1 cellular context compared by ENCODE assay signal in the genomic region with DNA sequence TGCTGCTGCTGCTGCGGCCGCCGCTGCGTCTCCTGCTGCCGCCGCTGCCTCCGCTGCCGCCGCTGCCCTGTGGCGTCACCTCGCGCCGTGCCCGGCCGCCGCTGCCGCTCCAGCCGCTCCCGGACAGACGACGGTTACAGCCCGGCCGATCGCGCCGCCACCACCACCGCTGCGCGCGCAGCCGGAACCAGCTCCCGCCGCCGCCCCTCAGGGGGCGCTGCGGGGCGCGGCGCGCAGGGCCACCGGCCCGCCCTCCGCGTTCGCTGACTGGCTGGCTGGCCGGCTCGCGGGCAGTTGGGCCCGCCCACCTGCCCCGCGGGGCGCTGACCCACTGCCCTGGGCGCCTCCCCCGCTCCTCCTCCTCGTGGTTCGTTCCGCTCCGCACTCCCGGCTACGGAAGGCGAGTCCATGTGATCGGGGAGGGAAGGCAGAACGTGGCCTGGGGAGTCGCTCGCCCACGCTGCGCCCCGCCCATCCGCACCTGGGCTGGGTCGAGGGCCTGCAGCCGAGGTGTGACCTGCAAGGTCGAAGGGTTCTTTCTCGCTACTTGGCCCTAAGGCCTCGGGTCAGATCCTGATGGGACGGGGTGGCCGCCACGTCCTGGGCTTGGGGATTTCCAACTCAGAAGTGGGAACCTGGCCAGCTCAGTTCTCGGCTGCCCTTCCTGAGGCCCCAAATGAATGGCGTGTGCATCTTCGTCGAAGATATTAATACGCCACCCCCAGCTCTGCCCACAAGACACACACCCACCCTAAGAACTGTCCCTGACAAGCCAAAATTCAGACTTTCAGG.
A peak's percentile ranks its signal among the peaks of the same experiment; 100 is the strongest.
TF ChIP-seq lines count a peak whose summit lies in the region.

A gene (minus strand): TSS at position 185 of the 792 bp plus-strand sequence. CDS start 19,303 bp downstream, outside the sequence.

TF ChIP-seq in HepG2, 621 proteins besides CTCF, POLR2A, EP300 and RAD21 (continued from another document and continues in another):
- TF ChIP-seq, protein P1, sequence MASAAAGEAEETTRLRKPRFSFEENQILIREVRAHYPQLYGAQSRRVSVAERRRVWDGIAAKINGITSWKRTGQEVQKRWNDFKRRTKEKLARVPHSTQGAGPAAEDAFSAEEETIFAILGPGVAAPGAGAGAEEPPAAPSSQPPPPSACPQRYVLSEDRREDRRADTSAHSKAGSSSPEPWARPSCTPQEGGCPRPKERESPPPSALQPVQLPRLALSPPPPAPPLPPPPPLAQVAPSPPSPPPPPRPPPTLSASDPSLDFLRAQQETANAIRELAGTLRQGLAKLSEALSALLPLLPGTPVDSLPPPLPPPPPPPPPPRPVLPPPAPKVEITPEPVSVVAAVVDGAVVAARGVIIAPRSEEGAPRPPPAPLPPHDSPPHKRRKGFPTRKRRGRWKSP (CRISPR knock-in tag; IDR thresholded peaks at IDR 0.05) = peak; percentile 75; the same call in 1 of the 2 replicates
- TF ChIP-seq MAFK (conservative IDR thresholded peaks at IDR 0.05 in 1 of 2, IDR thresholded peaks at IDR 0.05 in 1 of 2; ENCODE audit: low read length in 2 of 2) (no peak), POLR2AphosphoS5 (IDR thresholded peaks at IDR 0.05; ENCODE audit: low read depth, low read length) (peak; percentile 49), CBX1 (IDR thresholded peaks at IDR 0.05; ENCODE audit: low read depth) (peak; percentile 92), ATAD3A (CRISPR knock-in tag; IDR thresholded peaks at IDR 0.05) (no peak), MBNL3 (CRISPR knock-in tag; conservative IDR thresholded peaks at IDR 0.05) (no peak), JDP2 (CRISPR knock-in tag; IDR thresholded peaks at IDR 0.05; ENCODE audit: borderline replicate concordance) (peak; percentile 78; the same call in 1 of the 2 replicates), CBX2 (IDR thresholded peaks at IDR 0.05; ENCODE audit: low read depth, low read length) (no peak), CBX2 (CRISPR knock-in tag; IDR thresholded peaks at IDR 0.05; ENCODE audit: low read depth) (no peak; the same call in 1 of the 2 replicates), ZNF44 (CRISPR knock-in tag; IDR thresholded peaks at IDR 0.05) (peak; percentile 98), AKAP8 (CRISPR knock-in tag; IDR thresholded peaks at IDR 0.05) (peak; percentile 78; the same call in 1 of the 2 replicates), ZSCAN29 (CRISPR knock-in tag; conservative IDR thresholded peaks at IDR 0.05) (peak; percentile 83; the same call in 1 of the 2 replicates), HDAC1 (CRISPR knock-in tag; IDR thresholded peaks at IDR 0.05) (peak; percentile 79), RNF2 (conservative IDR thresholded peaks at IDR 0.05; ENCODE audit: low read depth) (peak; percentile 98), ZFX (CRISPR knock-in tag; IDR thresholded peaks at IDR 0.05; ENCODE audit: low read depth) (peak; percentile 96), SNRNP70 (IDR thresholded peaks at IDR 0.05; ENCODE audit: low read depth, low read length) (no peak), ZNF790 (CRISPR knock-in tag; IDR thresholded peaks at IDR 0.05; ENCODE audit: borderline replicate concordance) (peak; percentile 47; the same call in 1 of the 2 replicates), PAWR (CRISPR knock-in tag; IDR thresholded peaks at IDR 0.05; ENCODE audit: borderline replicate concordance) (no peak), EED (CRISPR knock-in tag; IDR thresholded peaks at IDR 0.05) (peak; percentile 97), HOXA7 (CRISPR knock-in tag; IDR thresholded peaks at IDR 0.05) (0 out of 2 replicates have a peak, but pooled peaks have one; percentile 41), SMAD9 (CRISPR knock-in tag; IDR thresholded peaks at IDR 0.05) (peak; percentile 92; the same call in 1 of the 2 replicates), ZNF530 (CRISPR knock-in tag; IDR thresholded peaks at IDR 0.05; ENCODE audit: low read depth) (no peak), NCOA2 (CRISPR knock-in tag; IDR thresholded peaks at IDR 0.05) (peak; percentile 71)
- TF ChIP-seq, protein P2, sequence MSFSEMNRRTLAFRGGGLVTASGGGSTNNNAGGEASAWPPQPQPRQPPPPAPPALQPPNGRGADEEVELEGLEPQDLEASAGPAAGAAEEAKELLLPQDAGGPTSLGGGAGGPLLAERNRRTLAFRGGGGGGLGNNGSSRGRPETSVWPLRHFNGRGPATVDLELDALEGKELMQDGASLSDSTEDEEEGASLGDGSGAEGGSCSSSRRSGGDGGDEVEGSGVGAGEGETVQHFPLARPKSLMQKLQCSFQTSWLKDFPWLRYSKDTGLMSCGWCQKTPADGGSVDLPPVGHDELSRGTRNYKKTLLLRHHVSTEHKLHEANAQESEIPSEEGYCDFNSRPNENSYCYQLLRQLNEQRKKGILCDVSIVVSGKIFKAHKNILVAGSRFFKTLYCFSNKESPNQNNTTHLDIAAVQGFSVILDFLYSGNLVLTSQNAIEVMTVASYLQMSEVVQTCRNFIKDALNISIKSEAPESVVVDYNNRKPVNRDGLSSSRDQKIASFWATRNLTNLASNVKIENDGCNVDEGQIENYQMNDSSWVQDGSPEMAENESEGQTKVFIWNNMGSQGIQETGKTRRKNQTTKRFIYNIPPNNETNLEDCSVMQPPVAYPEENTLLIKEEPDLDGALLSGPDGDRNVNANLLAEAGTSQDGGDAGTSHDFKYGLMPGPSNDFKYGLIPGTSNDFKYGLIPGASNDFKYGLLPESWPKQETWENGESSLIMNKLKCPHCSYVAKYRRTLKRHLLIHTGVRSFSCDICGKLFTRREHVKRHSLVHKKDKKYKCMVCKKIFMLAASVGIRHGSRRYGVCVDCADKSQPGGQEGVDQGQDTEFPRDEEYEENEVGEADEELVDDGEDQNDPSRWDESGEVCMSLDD (CRISPR knock-in tag; IDR thresholded peaks at IDR 0.05; ENCODE audit: borderline replicate concordance) = peak; percentile 81; the same call in 1 of the 2 replicates
- TF ChIP-seq, protein P3, sequence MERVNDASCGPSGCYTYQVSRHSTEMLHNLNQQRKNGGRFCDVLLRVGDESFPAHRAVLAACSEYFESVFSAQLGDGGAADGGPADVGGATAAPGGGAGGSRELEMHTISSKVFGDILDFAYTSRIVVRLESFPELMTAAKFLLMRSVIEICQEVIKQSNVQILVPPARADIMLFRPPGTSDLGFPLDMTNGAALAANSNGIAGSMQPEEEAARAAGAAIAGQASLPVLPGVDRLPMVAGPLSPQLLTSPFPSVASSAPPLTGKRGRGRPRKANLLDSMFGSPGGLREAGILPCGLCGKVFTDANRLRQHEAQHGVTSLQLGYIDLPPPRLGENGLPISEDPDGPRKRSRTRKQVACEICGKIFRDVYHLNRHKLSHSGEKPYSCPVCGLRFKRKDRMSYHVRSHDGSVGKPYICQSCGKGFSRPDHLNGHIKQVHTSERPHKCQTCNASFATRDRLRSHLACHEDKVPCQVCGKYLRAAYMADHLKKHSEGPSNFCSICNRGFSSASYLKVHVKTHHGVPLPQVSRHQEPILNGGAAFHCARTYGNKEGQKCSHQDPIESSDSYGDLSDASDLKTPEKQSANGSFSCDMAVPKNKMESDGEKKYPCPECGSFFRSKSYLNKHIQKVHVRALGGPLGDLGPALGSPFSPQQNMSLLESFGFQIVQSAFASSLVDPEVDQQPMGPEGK (CRISPR knock-in tag; IDR thresholded peaks at IDR 0.05) = peak; percentile 96
- TF ChIP-seq, protein P4, sequence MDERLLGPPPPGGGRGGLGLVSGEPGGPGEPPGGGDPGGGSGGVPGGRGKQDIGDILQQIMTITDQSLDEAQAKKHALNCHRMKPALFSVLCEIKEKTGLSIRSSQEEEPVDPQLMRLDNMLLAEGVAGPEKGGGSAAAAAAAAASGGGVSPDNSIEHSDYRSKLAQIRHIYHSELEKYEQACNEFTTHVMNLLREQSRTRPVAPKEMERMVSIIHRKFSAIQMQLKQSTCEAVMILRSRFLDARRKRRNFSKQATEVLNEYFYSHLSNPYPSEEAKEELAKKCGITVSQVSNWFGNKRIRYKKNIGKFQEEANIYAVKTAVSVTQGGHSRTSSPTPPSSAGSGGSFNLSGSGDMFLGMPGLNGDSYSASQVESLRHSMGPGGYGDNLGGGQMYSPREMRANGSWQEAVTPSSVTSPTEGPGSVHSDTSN (CRISPR knock-in tag; IDR thresholded peaks at IDR 0.05) = no peak
- TF ChIP-seq, protein P5, sequence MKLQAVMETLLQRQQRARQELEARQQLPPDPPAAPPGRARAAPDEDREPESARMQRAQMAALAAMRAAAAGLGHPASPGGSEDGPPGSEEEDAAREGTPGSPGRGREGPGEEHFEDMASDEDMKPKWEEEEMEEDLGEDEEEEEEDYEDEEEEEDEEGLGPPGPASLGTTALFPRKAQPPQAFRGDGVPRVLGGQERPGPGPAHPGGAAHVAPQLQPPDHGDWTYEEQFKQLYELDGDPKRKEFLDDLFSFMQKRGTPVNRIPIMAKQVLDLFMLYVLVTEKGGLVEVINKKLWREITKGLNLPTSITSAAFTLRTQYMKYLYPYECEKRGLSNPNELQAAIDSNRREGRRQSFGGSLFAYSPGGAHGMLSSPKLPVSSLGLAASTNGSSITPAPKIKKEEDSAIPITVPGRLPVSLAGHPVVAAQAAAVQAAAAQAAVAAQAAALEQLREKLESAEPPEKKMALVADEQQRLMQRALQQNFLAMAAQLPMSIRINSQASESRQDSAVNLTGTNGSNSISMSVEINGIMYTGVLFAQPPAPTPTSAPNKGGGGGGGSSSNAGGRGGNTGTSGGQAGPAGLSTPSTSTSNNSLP (IDR thresholded peaks at IDR 0.05; ENCODE audit: low read depth, low read length) = peak; percentile 39; the same call in 1 of the 2 replicates
- TF ChIP-seq, protein P6, sequence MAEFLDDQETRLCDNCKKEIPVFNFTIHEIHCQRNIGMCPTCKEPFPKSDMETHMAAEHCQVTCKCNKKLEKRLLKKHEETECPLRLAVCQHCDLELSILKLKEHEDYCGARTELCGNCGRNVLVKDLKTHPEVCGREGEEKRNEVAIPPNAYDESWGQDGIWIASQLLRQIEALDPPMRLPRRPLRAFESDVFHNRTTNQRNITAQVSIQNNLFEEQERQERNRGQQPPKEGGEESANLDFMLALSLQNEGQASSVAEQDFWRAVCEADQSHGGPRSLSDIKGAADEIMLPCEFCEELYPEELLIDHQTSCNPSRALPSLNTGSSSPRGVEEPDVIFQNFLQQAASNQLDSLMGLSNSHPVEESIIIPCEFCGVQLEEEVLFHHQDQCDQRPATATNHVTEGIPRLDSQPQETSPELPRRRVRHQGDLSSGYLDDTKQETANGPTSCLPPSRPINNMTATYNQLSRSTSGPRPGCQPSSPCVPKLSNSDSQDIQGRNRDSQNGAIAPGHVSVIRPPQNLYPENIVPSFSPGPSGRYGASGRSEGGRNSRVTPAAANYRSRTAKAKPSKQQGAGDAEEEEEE (CRISPR knock-in tag; IDR thresholded peaks at IDR 0.05; ENCODE audit: borderline replicate concordance) = peak; percentile 77; the same call in 1 of the 2 replicates
- TF ChIP-seq, protein P7, sequence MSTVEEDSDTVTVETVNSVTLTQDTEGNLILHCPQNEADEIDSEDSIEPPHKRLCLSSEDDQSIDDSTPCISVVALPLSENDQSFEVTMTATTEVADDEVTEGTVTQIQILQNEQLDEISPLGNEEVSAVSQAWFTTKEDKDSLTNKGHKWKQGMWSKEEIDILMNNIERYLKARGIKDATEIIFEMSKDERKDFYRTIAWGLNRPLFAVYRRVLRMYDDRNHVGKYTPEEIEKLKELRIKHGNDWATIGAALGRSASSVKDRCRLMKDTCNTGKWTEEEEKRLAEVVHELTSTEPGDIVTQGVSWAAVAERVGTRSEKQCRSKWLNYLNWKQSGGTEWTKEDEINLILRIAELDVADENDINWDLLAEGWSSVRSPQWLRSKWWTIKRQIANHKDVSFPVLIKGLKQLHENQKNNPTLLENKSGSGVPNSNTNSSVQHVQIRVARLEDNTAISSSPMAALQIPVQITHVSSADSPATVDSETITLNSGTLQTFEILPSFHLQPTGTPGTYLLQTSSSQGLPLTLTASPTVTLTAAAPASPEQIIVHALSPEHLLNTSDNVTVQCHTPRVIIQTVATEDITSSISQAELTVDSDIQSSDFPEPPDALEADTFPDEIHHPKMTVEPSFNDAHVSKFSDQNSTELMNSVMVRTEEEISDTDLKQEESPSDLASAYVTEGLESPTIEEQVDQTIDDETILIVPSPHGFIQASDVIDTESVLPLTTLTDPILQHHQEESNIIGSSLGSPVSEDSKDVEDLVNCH (CRISPR knock-in tag; IDR thresholded peaks at IDR 0.05) = peak; percentile 95
